In the genomic region with DNA sequence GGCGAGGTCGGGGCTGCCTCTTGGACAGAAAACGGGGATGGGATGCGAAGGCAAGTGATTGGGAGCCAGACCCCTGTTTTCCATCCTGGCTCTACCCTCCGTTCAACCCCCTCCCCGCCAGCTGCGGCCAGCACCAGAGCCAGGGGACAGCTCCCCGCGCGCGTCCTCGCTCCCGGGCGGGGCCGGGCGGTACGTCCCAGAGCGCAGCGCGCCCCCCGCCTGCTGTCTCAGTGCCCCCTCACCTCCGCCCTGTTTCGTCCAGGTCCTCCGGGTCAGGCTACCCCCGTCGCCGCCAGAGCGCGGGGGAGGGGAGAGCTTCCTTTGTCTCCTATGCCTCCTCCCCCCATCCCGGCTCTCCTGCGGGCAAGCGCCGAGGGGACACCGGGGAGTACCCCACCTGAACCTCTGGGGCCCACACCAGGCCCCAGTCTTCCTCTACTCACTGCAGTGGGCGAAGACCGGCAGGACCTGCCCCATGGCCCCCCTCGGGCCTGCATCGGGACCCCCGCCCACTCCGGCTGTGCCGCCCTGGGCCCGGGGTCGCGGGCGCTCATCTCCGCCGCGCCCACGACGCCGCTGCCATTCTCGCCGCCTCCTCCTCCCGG, we compare ENCODE assay signal across 1 cellular context.
TF ChIP-seq lines count a peak whose summit lies in the region.

No MANE protein-coding gene starts in this region.

TF ChIP-seq in HEK293, 187 proteins besides CTCF, POLR2A, EP300 and RAD21 (continued from another document):
- no peak for TF ChIP-seq ZNF433 (tag by site-specific recombination; IDR thresholded peaks at IDR 0.05; ENCODE audit: low read depth)
- TF ChIP-seq YY2 (tag by site-specific recombination; IDR thresholded peaks at IDR 0.05) = no peak
- no peak for TF ChIP-seq ZNF24 (tag by site-specific recombination; IDR thresholded peaks at IDR 0.05)
- TF ChIP-seq OVOL3 (tag by site-specific recombination; IDR thresholded peaks at IDR 0.05) = no peak
- no peak for TF ChIP-seq ZNF776 (tag by site-specific recombination; IDR thresholded peaks at IDR 0.05; ENCODE audit: borderline replicate concordance)
- peak; percentile 34 for TF ChIP-seq ZIC2 (tag by site-specific recombination; IDR thresholded peaks at IDR 0.05)
- no peak for TF ChIP-seq ZNF274 (IDR thresholded peaks at IDR 0.05; ENCODE audit: low read length)
- no peak for TF ChIP-seq ZNF274 (tag by site-specific recombination; IDR thresholded peaks at IDR 0.05; ENCODE audit: borderline replicate concordance)
- no peak; the same call in 1 of the 2 replicates for TF ChIP-seq ZBTB17 (tag by site-specific recombination; IDR thresholded peaks at IDR 0.05)
- TF ChIP-seq ZNF510 (tag by site-specific recombination; IDR thresholded peaks at IDR 0.05; ENCODE audit: insufficient replicate concordance) = no peak
- TF ChIP-seq, protein P1, sequence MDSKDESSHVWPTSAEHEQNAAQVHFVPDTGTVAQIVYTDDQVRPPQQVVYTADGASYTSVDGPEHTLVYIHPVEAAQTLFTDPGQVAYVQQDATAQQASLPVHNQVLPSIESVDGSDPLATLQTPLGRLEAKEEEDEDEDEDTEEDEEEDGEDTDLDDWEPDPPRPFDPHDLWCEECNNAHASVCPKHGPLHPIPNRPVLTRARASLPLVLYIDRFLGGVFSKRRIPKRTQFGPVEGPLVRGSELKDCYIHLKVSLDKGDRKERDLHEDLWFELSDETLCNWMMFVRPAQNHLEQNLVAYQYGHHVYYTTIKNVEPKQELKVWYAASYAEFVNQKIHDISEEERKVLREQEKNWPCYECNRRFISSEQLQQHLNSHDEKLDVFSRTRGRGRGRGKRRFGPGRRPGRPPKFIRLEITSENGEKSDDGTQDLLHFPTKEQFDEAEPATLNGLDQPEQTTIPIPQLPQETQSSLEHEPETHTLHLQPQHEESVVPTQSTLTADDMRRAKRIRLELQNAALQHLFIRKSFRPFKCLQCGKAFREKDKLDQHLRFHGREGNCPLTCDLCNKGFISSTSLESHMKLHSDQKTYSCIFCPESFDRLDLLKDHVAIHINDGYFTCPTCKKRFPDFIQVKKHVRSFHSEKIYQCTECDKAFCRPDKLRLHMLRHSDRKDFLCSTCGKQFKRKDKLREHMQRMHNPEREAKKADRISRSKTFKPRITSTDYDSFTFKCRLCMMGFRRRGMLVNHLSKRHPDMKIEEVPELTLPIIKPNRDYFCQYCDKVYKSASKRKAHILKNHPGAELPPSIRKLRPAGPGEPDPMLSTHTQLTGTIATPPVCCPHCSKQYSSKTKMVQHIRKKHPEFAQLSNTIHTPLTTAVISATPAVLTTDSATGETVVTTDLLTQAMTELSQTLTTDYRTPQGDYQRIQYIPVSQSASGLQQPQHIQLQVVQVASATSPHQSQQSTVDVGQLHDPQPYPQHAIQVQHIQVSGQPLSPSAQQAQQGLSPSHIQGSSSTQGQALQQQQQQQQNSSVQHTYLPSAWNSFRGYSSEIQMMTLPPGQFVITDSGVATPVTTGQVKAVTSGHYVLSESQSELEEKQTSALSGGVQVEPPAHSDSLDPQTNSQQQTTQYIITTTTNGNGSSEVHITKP (tag by site-specific recombination; IDR thresholded peaks at IDR 0.05) = peak; percentile 16; the same call in 1 of the 2 replicates
